In genomic region chr7:158955146-158955870, GRCh38 we compare ENCODE assay signal across 15 cellular contexts.
DNase-seq lines count a peak whose midpoint lies in the region; ATAC-seq and TF ChIP-seq lines count a peak whose summit lies in the region.
"Had no signal": no experiment of that assay in that cellular context is flagged by ENCODE, and none has a peak within 500 bp of the region (broad histone marks: within the 10 kb centered on the region; RNA-seq: fewer than 3 reads in every experiment).

No MANE protein-coding gene starts in this region.

- POLR2A ChIA-PET in WTC11 (lab: Charles Lee): no interaction called here

- CTCF ChIA-PET in WTC11 (lab: Charles Lee): interaction anchor here (2.0 kb wide), 1 partner anchor 22 kb away, joined by 9 read pairs; no protein-coding TSS in a partner anchor

- no peak overlapping the region for H3K27ac ChIP-seq in gastroesophageal sphincter
- H3K27ac ChIP-seq: C4-2B, HL-60, SJSA1 had no signal

- H3K9me3 Mint-ChIP-seq in osteocyte (ENCODE audit: unreplicated experiment) (peaks cover 4% of the 10 kb centered on the region), WTC11 (peaks cover 6% of the 10 kb centered on the region)

- H3K4me3 ChIP-seq in H7 (ENCODE audit: insufficient read depth, low read depth, low read length): no peak overlapping the region
- H3K4me3 ChIP-seq in gastroesophageal sphincter: no peak overlapping the region
- H3K4me3 ChIP-seq: SJSA1 had no signal

- 70 to 81% methylated on average over 5 to 11 of the region's 18 CpGs for WGBS in gastroesophageal sphincter (ENCODE audit: low coverage in 1 of 2), 2 donors

- peak; percentile 49 for DNase-seq in H7
- peak; percentile 84 for DNase-seq in NCI-H2227 treated with DMSO at 0.1 percent for 48 hours (lab: John Stamatoyannopoulos, UW)
- DNase-seq in osteocyte (ENCODE audit: extremely low spot score, unreplicated experiment): peak; percentile 65
- DNase-seq in WTC11 (ENCODE audit: low spot score): no peak
- no peak for DNase-seq in stimulated activated CD8-positive, alpha-beta memory T cell treated with anti-CD3 and anti-CD28 coated beads, Interleukin-4, amount 100 ng/mL, for 48 hours
- DNase-seq: DMS 273 treated with DMSO at 0.1 percent for 48 hours, NCI-H1417 treated with DMSO at 0.1 percent for 48 hours, NCI-H2081 treated with DMSO at 0.1 percent for 48 hours, NCI-H524 treated with DMSO at 0.1 percent for 48 hours, OCI-M1 had no signal

- TF ChIP-seq POLR2A in gastroesophageal sphincter (IDR thresholded peaks at IDR 0.05): no peak

- no peaks in the 10 kb centered on the region for H3K27me3 Mint-ChIP-seq in osteocyte (ENCODE audit: unreplicated experiment)
- H3K27me3 Mint-ChIP-seq in WTC11 (ENCODE audit: low read depth): peaks cover 4% of the 10 kb centered on the region

- no peak overlapping the region for H3K27ac Mint-ChIP-seq in osteocyte (ENCODE audit: unreplicated experiment)
- H3K27ac Mint-ChIP-seq in WTC11: no peak overlapping the region

- no peak for TF ChIP-seq EP300 in gastroesophageal sphincter (IDR thresholded peaks at IDR 0.05)

- H3K36me3 ChIP-seq in H7 (replicated peaks; ENCODE audit: control insufficient read depth, insufficient read depth, low read length) (no peaks in the 10 kb centered on the region), gastroesophageal sphincter (peaks cover 0 to 18% of the 10 kb centered on the region in 2 donors)
- H3K36me3 ChIP-seq: SJSA1 had no signal

- TF ChIP-seq CTCF in gastroesophageal sphincter (IDR thresholded peaks at IDR 0.05): no peak
- TF ChIP-seq CTCF in osteocyte (IDR thresholded peaks at IDR 0.05): no peak
- TF ChIP-seq CTCF in WTC11 (IDR thresholded peaks at IDR 0.05): no peak

- H3K4me3 Mint-ChIP-seq in osteocyte (ENCODE audit: unreplicated experiment) (no peak overlapping the region), WTC11 (no peak overlapping the region)

- H3K9me3 ChIP-seq in gastroesophageal sphincter: peaks cover 0 to 18% (median 0%) of the 10 kb centered on the region in 3 donors

- H3K36me3 Mint-ChIP-seq in osteocyte (ENCODE audit: unreplicated experiment) (peaks cover 6% of the 10 kb centered on the region), WTC11 (peaks cover 6% of the 10 kb centered on the region)

- H3K4me1 Mint-ChIP-seq in osteocyte (ENCODE audit: unreplicated experiment): peaks cover 7% of the 10 kb centered on the region
- peaks cover 18% of the 10 kb centered on the region for H3K4me1 Mint-ChIP-seq in WTC11

- ATAC-seq in gastroesophageal sphincter (peak; percentile 16), GM21737 (IDR thresholded peaks at IDR 0.05; ENCODE audit: unreplicated experiment) (no peak), WTC11 (no peak)

- H3K4me1 ChIP-seq in gastroesophageal sphincter: peaks cover 0 to 14% (median 6%) of the 10 kb centered on the region in 3 donors
- H3K4me1 ChIP-seq: SJSA1 had no signal

- H3K27me3 ChIP-seq in H7 (ENCODE audit: control insufficient read depth, insufficient read depth, low read length) (no peaks in the 10 kb centered on the region), gastroesophageal sphincter (peaks cover 18% of the 10 kb centered on the region)

TF ChIP-seq in WTC11, 78 proteins besides CTCF, POLR2A, EP300 and RAD21:
- no peak for TF ChIP-seq HMGA2 (CRISPR knock-in tag; IDR thresholded peaks at IDR 0.05)

Comparison
In these comparisons a context has a peak if more than half of its experiments do, and no peak if none do; other contexts are left out.
1. DNase-seq: peak in H7 (single experiment), NCI-H2227 treated with DMSO at 0.1 percent for 48 hours (single experiment) and osteocyte (single experiment); none in WTC11 (single experiment) and stimulated activated CD8-positive, alpha-beta memory T cell treated with anti-CD3 and anti-CD28 coated beads, Interleukin-4, amount 100 ng/mL, for 48 hours (single experiment).